ENCODE assay signal across 8 cellular contexts in genomic region chrX:2498781-2499302, GRCh38. TPM values are rescaled to one million over a fixed set of nuclear protein-coding genes. Genes with fewer than 3 reads are reported as not detected.
A peak's percentile ranks its signal among the peaks of the same experiment; 100 is the strongest.
DNase-seq lines count a peak whose midpoint lies in the region; ATAC-seq and TF ChIP-seq lines count a peak whose summit lies in the region.

No MANE protein-coding gene starts in this region.

- H3K27me3 ChIP-seq in fibroblast of lung (ENCODE audit: control insufficient read depth, insufficient read depth, low read length): no peaks in the 10 kb centered on the region

- intact Hi-C loops in Calu3 (cut with micrococcal nuclease; ENCODE audit: unreplicated experiment): no loop called here

- peak overlapping the region; percentile 40 for H3K27ac Mint-ChIP-seq in Calu3 (ENCODE audit: unreplicated experiment)
- peak overlapping the region; percentile 37 for H3K27ac Mint-ChIP-seq in neural crest cell (ENCODE audit: unreplicated experiment)

- H3K4me3 Mint-ChIP-seq in Calu3 (ENCODE audit: low read depth, unreplicated experiment): peak overlapping the region; percentile 57
- H3K4me3 Mint-ChIP-seq in neural crest cell: peak overlapping the region; percentile 81

- BruUV-seq in Calu3 (replicated peaks; lab: Mats Ljungman, UMichigan): no TSS peak

- ATAC-seq in GM19463 (IDR thresholded peaks at IDR 0.05; ENCODE audit: unreplicated experiment) (no peak), HG03457 (IDR thresholded peaks at IDR 0.05; ENCODE audit: unreplicated experiment) (no peak)

- H3K4me3 ChIP-seq in fibroblast of lung (replicated peaks in 1 of 4; ENCODE audit: control extremely low read depth in 1 of 4, insufficient read depth in 1 of 4, low read depth in 3 of 4, low read length in 4 of 4): peak overlapping the region; percentile 73 to 89 (median 84)

- in situ Hi-C loops in SK-MEL-5 (cut with HindIII; ENCODE audit: low pct_unique_long_range_greater_than_20kb, low sequenced_read_pairs): no loop called here

- CTCF ChIA-PET in Calu3 (lab: Charles Lee): no interaction called here

- peaks cover 10% of the 10 kb centered on the region for H3K4me1 ChIP-seq in fibroblast of lung (ENCODE audit: control insufficient read depth, extremely low read depth, insufficient read depth, low read length)

- H3K36me3 ChIP-seq in fibroblast of lung (ENCODE audit: control insufficient read depth, insufficient read depth, low read length): no peaks in the 10 kb centered on the region

- H3K9ac ChIP-seq in fibroblast of lung (ENCODE audit: insufficient read depth, low read length): no peak overlapping the region

- H3K79me2 ChIP-seq in fibroblast of lung (ENCODE audit: control insufficient read depth, insufficient read depth, low read length): peaks cover 45% of the 10 kb centered on the region

- H3K9me3 ChIP-seq in fibroblast of lung (ENCODE audit: control insufficient read depth, insufficient read depth, low read depth, low read length): no peaks in the 10 kb centered on the region

- TF ChIP-seq CTCF in Calu3 (IDR thresholded peaks at IDR 0.05; ENCODE audit: unreplicated experiment) (no peak), fibroblast of lung (conservative IDR thresholded peaks at IDR 0.05 in 1 of 2, IDR thresholded peaks at IDR 0.05 in 1 of 2; ENCODE audit: low read depth in 1 of 2, low read length in 2 of 2) (no peak), neural crest cell (conservative IDR thresholded peaks at IDR 0.05) (no peak)

- no peaks in the 10 kb centered on the region for H4K20me1 ChIP-seq in fibroblast of lung (ENCODE audit: control insufficient read depth, extremely low read depth, insufficient read depth, low read length)

- H3K27me3 Mint-ChIP-seq in Calu3 (ENCODE audit: unreplicated experiment): no peaks in the 10 kb centered on the region
- no peaks in the 10 kb centered on the region for H3K27me3 Mint-ChIP-seq in neural crest cell (ENCODE audit: low read depth)

- H3K36me3 Mint-ChIP-seq in Calu3 (ENCODE audit: insufficient read depth, unreplicated experiment) (peaks cover 14% of the 10 kb centered on the region), neural crest cell (ENCODE audit: low read depth) (no peaks in the 10 kb centered on the region)

- peak overlapping the region; percentile 90 for H3K4me2 ChIP-seq in fibroblast of lung (ENCODE audit: extremely low read depth, insufficient read depth, low read length)

- H2AFZ ChIP-seq in fibroblast of lung (ENCODE audit: low read length): no peak overlapping the region

- DNase-seq in Calu3 (no peak), SK-MEL-5 (ENCODE audit: low read depth, low spot score) (peak; percentile 41), fibroblast of lung (ENCODE audit: low read depth in 2 of 2) (peak; percentile 23 to 47), neural crest cell (ENCODE audit: low read depth, low spot score) (no peak), SK-N-DZ (ENCODE audit: low spot score) (no peak), SIG-M5 treated with dmso at 0.1 percent for 504 hours (lab: John Stamatoyannopoulos, UW; ENCODE audit: unreplicated experiment) (no peak)

- H3K4me1 Mint-ChIP-seq in Calu3 (ENCODE audit: low read depth, unreplicated experiment) (no peaks in the 10 kb centered on the region), neural crest cell (peaks cover 32% of the 10 kb centered on the region)

- H3K27ac ChIP-seq in fibroblast of lung (ENCODE audit: insufficient read depth, low read length): peak overlapping the region; percentile 34

- H3K9me3 Mint-ChIP-seq in Calu3 (ENCODE audit: low read depth, unreplicated experiment): no peaks in the 10 kb centered on the region
- no peaks in the 10 kb centered on the region for H3K9me3 Mint-ChIP-seq in neural crest cell

RNA-seq across cellular contexts. Expression of gene DHRSX, which starts 1.9 kb away (rescaled TPM):
- 18.7 and 21.5 TPM in 2 replicates for total RNA-seq in Calu3 (2022)
- 17.8 and 19.5 TPM in 2 replicates for total RNA-seq in SK-MEL-5 (2014; rRNA removed; shearing (Covaris generic))
- polyA plus RNA-seq in SK-MEL-5 (2015; cell fraction: cytosol; rRNA removed): 16.3 and 21.5 TPM in 2 replicates
- 1.0 and 16.1 TPM in 2 replicates for polyA plus RNA-seq in SK-MEL-5 (2015; cell fraction: nucleus; rRNA removed)
- 23.9 and 25.6 TPM in 2 replicates for total RNA-seq in fibroblast of lung
- polyA plus RNA-seq in fibroblast of lung: 23.7 and 24.9 TPM in 2 replicates
- polyA plus RNA-seq in fibroblast of lung (2012): 21.2 and 24.6 TPM in 2 replicates
- 61.9 and 87.8 TPM in 2 replicates for polyA minus RNA-seq in fibroblast of lung (ENCODE audit: low replicate concordance)
- 25.1 and 28.6 TPM in 2 replicates for total RNA-seq in neural crest cell
- polyA plus RNA-seq in SK-N-DZ (2014; cell fraction: cytosol; rRNA removed): 4.5 and 6.4 TPM in 2 replicates
- 2.9 and 6.0 TPM in 2 replicates for polyA plus RNA-seq in SK-N-DZ (2014; cell fraction: nucleus; rRNA removed)

RNA-seq across cellular contexts. Expression of gene ZBED1, which starts 1.9 kb away (rescaled TPM):
- total RNA-seq in Calu3 (2022): 15.1 and 17.3 TPM in 2 replicates
- total RNA-seq in SK-MEL-5 (2014; rRNA removed; shearing (Covaris generic)): 18.0 and 19.1 TPM in 2 replicates
- polyA plus RNA-seq in SK-MEL-5 (2015; cell fraction: cytosol; rRNA removed): 21.6 and 30.4 TPM in 2 replicates
- 3.2 and 8.4 TPM in 2 replicates for polyA plus RNA-seq in SK-MEL-5 (2015; cell fraction: nucleus; rRNA removed)
- total RNA-seq in fibroblast of lung: 24.8 and 27.7 TPM in 2 replicates
- 14.4 and 14.5 TPM in 2 replicates for polyA plus RNA-seq in fibroblast of lung
- polyA plus RNA-seq in fibroblast of lung (2012): 16.3 and 17.2 TPM in 2 replicates
- polyA minus RNA-seq in fibroblast of lung (ENCODE audit: low replicate concordance): 14.6 and 20.5 TPM in 2 replicates
- total RNA-seq in neural crest cell: 41.6 and 42.0 TPM in 2 replicates
- polyA plus RNA-seq in SK-N-DZ (2014; cell fraction: cytosol; rRNA removed): 16.0 and 16.8 TPM in 2 replicates
- 2.7 and 4.3 TPM in 2 replicates for polyA plus RNA-seq in SK-N-DZ (2014; cell fraction: nucleus; rRNA removed)

Comparison
In these comparisons a context has a peak if more than half of its experiments do, and no peak if none do; other contexts are left out.
1. DNase-seq: peak in SK-MEL-5 (single experiment) and fibroblast of lung (2 of 2); none in Calu3 (single experiment), neural crest cell (single experiment), SK-N-DZ (single experiment) and SIG-M5 treated with dmso at 0.1 percent for 504 hours (single experiment).